9 cellular contexts compared by ENCODE assay signal in the genomic region with DNA sequence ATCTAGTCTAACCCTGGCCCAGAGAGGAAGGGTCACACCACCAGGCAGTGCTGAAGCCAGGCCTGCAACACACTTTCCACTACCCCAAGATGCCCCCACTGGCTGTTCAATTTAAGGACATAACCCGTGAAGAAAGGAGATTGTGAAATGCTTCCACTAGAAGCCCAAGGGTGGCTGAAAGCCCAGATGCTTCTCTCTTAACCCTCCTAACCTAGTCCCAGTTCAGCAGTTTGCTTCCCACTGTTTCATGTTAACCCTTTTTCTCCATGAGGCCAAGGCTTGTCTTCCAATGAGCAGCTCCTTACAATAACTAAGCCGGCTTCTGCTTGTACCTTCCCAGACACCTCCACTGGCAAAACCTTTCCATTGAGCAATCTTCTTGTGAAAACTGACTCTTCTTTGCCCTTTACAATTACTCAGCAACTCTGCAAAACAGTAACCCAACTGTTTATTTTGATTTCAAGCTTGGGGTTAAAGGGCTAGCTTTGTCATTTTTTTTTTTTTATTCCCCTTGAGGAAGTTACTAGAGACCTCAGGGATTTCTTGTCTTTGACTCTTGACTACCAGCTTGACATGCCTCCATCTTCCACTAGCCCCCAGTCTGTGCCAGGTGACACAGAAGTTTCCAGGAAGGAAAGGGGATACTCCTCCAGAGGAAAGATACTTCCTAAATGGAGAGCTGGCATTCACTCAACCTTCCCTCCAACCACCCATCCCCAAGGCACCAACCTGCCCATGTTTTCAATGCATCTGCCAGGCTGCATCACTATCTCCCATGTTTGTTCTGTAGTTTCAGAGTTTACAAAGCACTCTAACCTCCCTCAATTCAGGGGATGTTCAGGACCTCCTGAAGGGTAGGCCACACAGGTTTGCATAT.
A peak's percentile ranks its signal among the peaks of the same experiment; 100 is the strongest.
DNase-seq lines count a peak whose midpoint lies in the region; ATAC-seq and TF ChIP-seq lines count a peak whose summit lies in the region.
"Had no signal": no experiment of that assay in that cellular context is flagged by ENCODE, and none has a peak within 500 bp of the region (broad histone marks: within the 10 kb centered on the region; RNA-seq: fewer than 3 reads in every experiment).

No MANE protein-coding gene starts in this region.

- H3K9ac ChIP-seq in liver (ENCODE audit: low read depth in 1 of 2, low read length in 2 of 2), result no peak overlapping the region

- H2AFZ ChIP-seq in ACC112 (ENCODE audit: low read length, unreplicated experiment), result peak overlapping the region; percentile 6

- DNase-seq in KG1 (lab: John Stamatoyannopoulos, UW) (peak; percentile 69), brain pericyte (ENCODE audit: low read depth, low spot score) (peak; percentile 95), NCI-H1092 (lab: John Stamatoyannopoulos, UW) (no peak)
- DNase-seq: CD4-positive, CD25-positive, alpha-beta regulatory T cell had no signal

- no peaks in the 10 kb centered on the region for H3K36me3 ChIP-seq in ACC112 (ENCODE audit: insufficient read depth, low read length)
- H3K36me3 ChIP-seq in liver (ENCODE audit: control insufficient read depth in 4 of 4, insufficient read depth in 3 of 4, low read depth in 1 of 4, low read length in 3 of 4), result no peaks in the 10 kb centered on the region

- WGBS in liver, result 16% methylated on average over 2 of the region's 2 CpGs

- H3K4me1 ChIP-seq in ACC112 (ENCODE audit: control insufficient read depth, insufficient read depth, low read length, unreplicated experiment) (peaks cover 40% of the 10 kb centered on the region), liver (ENCODE audit: control insufficient read depth in 4 of 4, insufficient read depth in 4 of 4, low read length in 3 of 4) (peaks cover 4 to 47% (median 34%) of the 10 kb centered on the region in 4 donors)

- no peaks in the 10 kb centered on the region for H3K27me3 ChIP-seq in ACC112 (ENCODE audit: insufficient read depth, low read length)
- H3K27me3 ChIP-seq in liver (ENCODE audit: control insufficient read depth in 4 of 4, insufficient read depth in 4 of 4, low read length in 3 of 4), result no peaks in the 10 kb centered on the region

- peak; percentile 14 to 42 for TF ChIP-seq RAD21 in liver (IDR thresholded peaks at IDR 0.05)

- H3K4me3 ChIP-seq in ACC112 (ENCODE audit: low read depth, low read length) (peak overlapping the region; percentile 8; the same call in 1 of the 2 replicates), liver (ENCODE audit: low read depth in 1 of 3, low read length in 3 of 3) (no peak overlapping the region)

- H3K79me2 ChIP-seq in ACC112 (ENCODE audit: control insufficient read depth, insufficient read depth, low read length, unreplicated experiment), result no peaks in the 10 kb centered on the region

- ATAC-seq in HG03108 (IDR thresholded peaks at IDR 0.05; ENCODE audit: unreplicated experiment), result no peak
- ATAC-seq in GM21447 (IDR thresholded peaks at IDR 0.05; ENCODE audit: unreplicated experiment), result no peak
- no peak for ATAC-seq in HG03439 (IDR thresholded peaks at IDR 0.05; ENCODE audit: unreplicated experiment)

- no peaks in the 10 kb centered on the region for H3K9me3 ChIP-seq in liver (ENCODE audit: control insufficient read depth in 4 of 4, low read length in 3 of 4)

- TF ChIP-seq CTCF in liver (IDR thresholded peaks at IDR 0.05; ENCODE audit: low read depth, low read length, missing input control), result no peak

- H3K27ac ChIP-seq in ACC112 (ENCODE audit: low read depth, low read length), result peak overlapping the region; percentile 93
- peak overlapping the region; percentile 81 to 89 for H3K27ac ChIP-seq in liver (ENCODE audit: low read depth in 1 of 2, low read length in 2 of 2)

TF ChIP-seq in liver, 16 proteins besides CTCF, POLR2A, EP300 and RAD21:
- TF ChIP-seq REST (IDR thresholded peaks at IDR 0.05) (no peak), HNF4G (IDR thresholded peaks at IDR 0.05) (peak; percentile 30), JUND (IDR thresholded peaks at IDR 0.05) (peak; percentile 75 to 89), SP1 (IDR thresholded peaks at IDR 0.05) (peak; percentile 71), HNF4A (conservative IDR thresholded peaks at IDR 0.05) (peak; percentile 78 to 84), EGR1 (IDR thresholded peaks at IDR 0.05; ENCODE audit: low read depth in 2 of 2) (peak in 1 of 2 donors; percentile 58), MAX (IDR thresholded peaks at IDR 0.05) (peak; percentile 95), ATF3 (IDR thresholded peaks at IDR 0.05) (no peak), TAF1 (conservative IDR thresholded peaks at IDR 0.05) (no peak), NR2F2 (IDR thresholded peaks at IDR 0.05) (peak; percentile 81), FOXA1 (IDR thresholded peaks at IDR 0.05) (no peak), YY1 (IDR thresholded peaks at IDR 0.05) (peak; percentile 68), FOXA2 (IDR thresholded peaks at IDR 0.05) (peak; percentile 15), RXRA (IDR thresholded peaks at IDR 0.05) (peak; percentile 80 to 93), GABPA (IDR thresholded peaks at IDR 0.05 in 1 of 2, conservative IDR thresholded peaks at IDR 0.05 in 1 of 2) (no peak)
- TF ChIP-seq, protein P1, sequence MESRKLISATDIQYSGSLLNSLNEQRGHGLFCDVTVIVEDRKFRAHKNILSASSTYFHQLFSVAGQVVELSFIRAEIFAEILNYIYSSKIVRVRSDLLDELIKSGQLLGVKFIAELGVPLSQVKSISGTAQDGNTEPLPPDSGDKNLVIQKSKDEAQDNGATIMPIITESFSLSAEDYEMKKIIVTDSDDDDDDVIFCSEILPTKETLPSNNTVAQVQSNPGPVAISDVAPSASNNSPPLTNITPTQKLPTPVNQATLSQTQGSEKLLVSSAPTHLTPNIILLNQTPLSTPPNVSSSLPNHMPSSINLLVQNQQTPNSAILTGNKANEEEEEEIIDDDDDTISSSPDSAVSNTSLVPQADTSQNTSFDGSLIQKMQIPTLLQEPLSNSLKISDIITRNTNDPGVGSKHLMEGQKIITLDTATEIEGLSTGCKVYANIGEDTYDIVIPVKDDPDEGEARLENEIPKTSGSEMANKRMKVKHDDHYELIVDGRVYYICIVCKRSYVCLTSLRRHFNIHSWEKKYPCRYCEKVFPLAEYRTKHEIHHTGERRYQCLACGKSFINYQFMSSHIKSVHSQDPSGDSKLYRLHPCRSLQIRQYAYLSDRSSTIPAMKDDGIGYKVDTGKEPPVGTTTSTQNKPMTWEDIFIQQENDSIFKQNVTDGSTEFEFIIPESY (IDR thresholded peaks at IDR 0.05), result peak; percentile 75
